In the genomic region with DNA sequence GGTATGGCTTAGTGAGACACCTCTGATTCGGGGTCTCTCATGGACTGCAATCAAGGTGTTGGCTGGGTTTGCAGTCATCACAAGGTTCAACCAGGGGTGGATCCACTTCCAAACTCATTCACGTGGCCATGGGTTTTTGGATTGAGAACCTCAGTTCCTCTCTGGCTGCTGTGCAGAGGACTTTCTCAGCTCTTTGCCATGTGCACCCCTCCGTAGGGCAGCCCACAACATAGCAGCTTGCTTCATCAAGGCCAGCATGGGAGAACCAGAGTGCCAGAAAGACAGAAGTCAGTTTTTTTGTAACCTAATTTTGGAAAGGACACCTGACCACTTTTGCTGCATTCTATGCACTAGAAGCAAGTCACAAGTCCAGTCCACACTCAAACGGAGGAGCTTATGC, we compare ENCODE assay signal across 31 cellular contexts.
"Had no signal": no experiment of that assay in that cellular context is flagged by ENCODE, and none has a peak within 500 bp of the region (broad histone marks: within the 10 kb centered on the region; RNA-seq: fewer than 3 reads in every experiment).

No MANE protein-coding gene starts in this region.

- H3K9me3 Mint-ChIP-seq: activated CD8-positive, alpha-beta T cell treated with anti-CD3 and anti-CD28 coated beads for 36 hours; activated naive CD4-positive, alpha-beta T cell treated with anti-CD3 and anti-CD28 coated beads, Interleukin-2, amount 10 ng/mL, durations not matched to agents 7 days and 5 days; activated naive CD4-positive, alpha-beta T cell treated with anti-CD3 and anti-CD28 coated beads, Interleukin-2, amount 50 U/mL, for 72 hours; activated naive CD8-positive, alpha-beta T cell treated with anti-CD3 and anti-CD28 coated beads, Interleukin-2, amount 10 ng/mL, durations not matched to agents 7 days and 5 days; activated T-cell treated with anti-CD3 and anti-CD28 coated beads, Interleukin-2, amount 50 U/mL, for 24 hours; activated T-cell treated with anti-CD3 and anti-CD28 coated beads, Interleukin-2, amount 50 U/mL, for 72 hours; T-helper 2 cell treated with Interferon-gamma antibody and Interleukin-4, amounts not matched to agents 5 μg/mL and 100 μg/mL, for 36 hours had no signal

- H3K4me3 ChIP-seq: ascending aorta, breast epithelium, cardiac muscle cell, heart left ventricle had no signal

- H3K27ac ChIP-seq: ascending aorta, breast epithelium, cardiac muscle cell, heart left ventricle, WERI-Rb-1 had no signal

- H3K9me3 ChIP-seq: breast epithelium had no signal

- H3K27me3 Mint-ChIP-seq: activated B cell treated with CpG ODN at 0.5 μM for 24 hours; activated CD8-positive, alpha-beta T cell treated with anti-CD3 and anti-CD28 coated beads for 36 hours; activated naive CD4-positive, alpha-beta T cell treated with anti-CD3 and anti-CD28 coated beads, Interleukin-2, amount 10 ng/mL, durations not matched to agents 7 days and 5 days; brain; T-helper 17 cell had no signal

- H3K27me3 ChIP-seq: ascending aorta, cardiac muscle cell had no signal

- H3K27ac Mint-ChIP-seq: activated B cell treated with CpG ODN at 0.5 μM for 24 hours; activated CD8-positive, alpha-beta memory T cell treated with anti-CD3 and anti-CD28 coated beads, Interleukin-2, amount 10 ng/mL, durations not matched to agents 7 days and 5 days; activated CD8-positive, alpha-beta T cell treated with anti-CD3 and anti-CD28 coated beads for 36 hours; activated naive CD4-positive, alpha-beta T cell treated with anti-CD3 and anti-CD28 coated beads, Interleukin-2, amount 10 ng/mL, durations not matched to agents 7 days and 5 days; activated naive CD4-positive, alpha-beta T cell treated with anti-CD3 and anti-CD28 coated beads, Interleukin-2, amount 50 U/mL, for 72 hours; activated naive CD8-positive, alpha-beta T cell treated with anti-CD3 and anti-CD28 coated beads, Interleukin-2, amount 10 ng/mL, durations not matched to agents 7 days and 5 days; activated T-cell treated with anti-CD3 and anti-CD28 coated beads, Interleukin-2, amount 50 U/mL, for 24 hours; activated T-cell treated with anti-CD3 and anti-CD28 coated beads, Interleukin-2, amount 50 U/mL, for 72 hours; brain; endodermal cell; T-helper 17 cell; T-helper 2 cell treated with Interferon-gamma antibody and Interleukin-4, amounts not matched to agents 5 μg/mL and 100 μg/mL, for 36 hours had no signal

- ATAC-seq: activated CD4-positive, CD25-positive, alpha-beta regulatory T cell treated with anti-CD3 and anti-CD28 coated beads, Interleukin-2, amount 50 U/mL, for 24 hours; activated CD8-positive, alpha-beta memory T cell treated with anti-CD3 and anti-CD28 coated beads, Interleukin-2, amount 10 ng/mL, durations not matched to agents 7 days and 5 days; activated CD8-positive, alpha-beta T cell treated with anti-CD3 and anti-CD28 coated beads for 36 hours; activated naive CD4-positive, alpha-beta T cell treated with anti-CD3 and anti-CD28 coated beads, Interleukin-2, amount 50 U/mL, for 72 hours; activated T-cell treated with anti-CD3 and anti-CD28 coated beads, Interleukin-2, amount 50 U/mL, for 72 hours; esophagus mucosa; heart left ventricle; T-helper 17 cell had no signal

- H3K4me1 ChIP-seq: ascending aorta, breast epithelium had no signal

- DNase-seq: activated B cell treated with CpG ODN at 0.5 μM for 24 hours; activated CD4-positive, alpha-beta T cell treated with anti-CD3 and anti-CD28 coated beads for 48 hours; activated CD4-positive, alpha-beta T cell treated with anti-CD3 and anti-CD28 coated beads, Interleukin-2, amount 50 U/mL, for 1 hour; activated CD4-positive, alpha-beta T cell treated with anti-CD3 and anti-CD28 coated beads, Interleukin-2, amount 50 U/mL, for 48 hours; activated CD8-positive, alpha-beta memory T cell treated with anti-CD3 and anti-CD28 coated beads, Interleukin-2, amount 10 ng/mL, durations not matched to agents 7 days and 5 days; activated CD8-positive, alpha-beta memory T cell treated with anti-CD3 and anti-CD28 coated beads, Interleukin-2, amount 50 U/mL, for 4 hours; activated CD8-positive, alpha-beta T cell treated with anti-CD3 and anti-CD28 coated beads for 36 hours; activated gamma-delta T cell; activated naive CD4-positive, alpha-beta T cell; activated naive CD4-positive, alpha-beta T cell treated with anti-CD3 and anti-CD28 coated beads, Interleukin-2, amount 10 ng/mL, durations not matched to agents 7 days and 5 days; activated naive CD8-positive, alpha-beta T cell treated with anti-CD3 and anti-CD28 coated beads, Interleukin-2, amount 10 ng/mL, durations not matched to agents 7 days and 5 days; activated T-cell treated with anti-CD3 and anti-CD28 coated beads for 4 hours; activated T-cell treated with anti-CD3 and anti-CD28 coated beads, Interleukin-2, amount 50 U/mL, for 24 hours; activated T-cell treated with anti-CD3 and anti-CD28 coated beads, Interleukin-2, amount 50 U/mL, for 72 hours; effector memory CD4-positive, alpha-beta T cell; endodermal cell; foreskin fibroblast; glutamatergic neuron; heart left ventricle; T-helper 1 cell; T-helper 17 cell; T1000; WERI-Rb-1 had no signal

- H3K4me1 Mint-ChIP-seq: activated B cell treated with CpG ODN at 0.5 μM for 24 hours; activated CD8-positive, alpha-beta memory T cell treated with anti-CD3 and anti-CD28 coated beads, Interleukin-2, amount 10 ng/mL, durations not matched to agents 7 days and 5 days; activated naive CD4-positive, alpha-beta T cell treated with anti-CD3 and anti-CD28 coated beads, Interleukin-2, amount 10 ng/mL, durations not matched to agents 7 days and 5 days; activated naive CD8-positive, alpha-beta T cell treated with anti-CD3 and anti-CD28 coated beads, Interleukin-2, amount 10 ng/mL, durations not matched to agents 7 days and 5 days; endodermal cell; T-helper 17 cell had no signal

- H3K4me3 Mint-ChIP-seq: activated B cell treated with CpG ODN at 0.5 μM for 24 hours; activated CD8-positive, alpha-beta memory T cell treated with anti-CD3 and anti-CD28 coated beads, Interleukin-2, amount 10 ng/mL, durations not matched to agents 7 days and 5 days; activated CD8-positive, alpha-beta T cell treated with anti-CD3 and anti-CD28 coated beads for 36 hours; activated naive CD4-positive, alpha-beta T cell treated with anti-CD3 and anti-CD28 coated beads, Interleukin-2, amount 10 ng/mL, durations not matched to agents 7 days and 5 days; activated naive CD8-positive, alpha-beta T cell treated with anti-CD3 and anti-CD28 coated beads, Interleukin-2, amount 10 ng/mL, durations not matched to agents 7 days and 5 days; activated T-cell treated with anti-CD3 and anti-CD28 coated beads, Interleukin-2, amount 50 U/mL, for 24 hours; activated T-cell treated with anti-CD3 and anti-CD28 coated beads, Interleukin-2, amount 50 U/mL, for 72 hours; brain; endodermal cell; T-helper 17 cell; T-helper 2 cell treated with Interferon-gamma antibody and Interleukin-4, amounts not matched to agents 5 μg/mL and 100 μg/mL, for 36 hours had no signal

- H3K36me3 Mint-ChIP-seq: activated CD8-positive, alpha-beta memory T cell treated with anti-CD3 and anti-CD28 coated beads, Interleukin-2, amount 10 ng/mL, durations not matched to agents 7 days and 5 days; activated naive CD4-positive, alpha-beta T cell treated with anti-CD3 and anti-CD28 coated beads, Interleukin-2, amount 10 ng/mL, durations not matched to agents 7 days and 5 days; activated naive CD4-positive, alpha-beta T cell treated with anti-CD3 and anti-CD28 coated beads, Interleukin-2, amount 50 U/mL, for 72 hours; activated naive CD8-positive, alpha-beta T cell treated with anti-CD3 and anti-CD28 coated beads, Interleukin-2, amount 10 ng/mL, durations not matched to agents 7 days and 5 days; brain had no signal

- H3K36me3 ChIP-seq: ascending aorta, breast epithelium, cardiac muscle cell, heart left ventricle, WERI-Rb-1 had no signal
